In genomic region chr7:7718461-7718860, GRCh38 we compare ENCODE assay signal across 10 cellular contexts. TPM values are rescaled to one million over a fixed set of nuclear protein-coding genes. Genes with fewer than 3 reads are reported as not detected.
DNase-seq lines count a peak whose midpoint lies in the region; ATAC-seq and TF ChIP-seq lines count a peak whose summit lies in the region.
"Had no signal": no experiment of that assay in that cellular context is flagged by ENCODE, and none has a peak within 500 bp of the region (broad histone marks: within the 10 kb centered on the region; RNA-seq: fewer than 3 reads in every experiment).

Gene RPA3, minus strand, starts transcription at chr7:7718607. Its CDS starts 78,189 bp downstream, at chr7:7640418.

- H3K79me2 ChIP-seq in KMS-11 (ENCODE audit: insufficient read depth, low read depth), result no peaks in the 10 kb centered on the region

- H3K9me3 ChIP-seq in A673 (ENCODE audit: low read depth, low read length, poor library complexity, severe bottlenecking), result no peaks in the 10 kb centered on the region
- H3K9me3 ChIP-seq in breast epithelium, result no peaks in the 10 kb centered on the region
- H3K9me3 ChIP-seq: neutrophil had no signal

- peak within 1 kb of the TSS; percentile 93 for H3K4me2 ChIP-seq in KMS-11

- H3K36me3 ChIP-seq in A673 (ENCODE audit: insufficient read depth, low read length, poor library complexity, severe bottlenecking) (no peaks in the 10 kb centered on the region), KMS-11 (ENCODE audit: insufficient read depth) (no peaks in the 10 kb centered on the region), breast epithelium (no peaks in the 10 kb centered on the region)
- H3K36me3 ChIP-seq: neutrophil had no signal

- H3K9ac ChIP-seq in KMS-11, result peak within 1 kb of the TSS; percentile 77

- DNase-seq in A673 (ENCODE audit: low spot score) (no peak), breast epithelium (ENCODE audit: low spot score in 2 of 2) (no peak), mesenteric fat pad (ENCODE audit: low spot score) (no peak), middle frontal gyrus (ENCODE audit: extremely low spot score, low spot score) (no peak), posterior cingulate gyrus (no peak), pons (ENCODE audit: low spot score) (no peak)
- DNase-seq: activated effector memory CD4-positive, alpha-beta T cell treated with Interleukin-2 at 50 U/mL for 16 hours had no signal

- CTCF ChIA-PET in A673 (lab: Charles Lee), result no interaction called here

- H3K27me3 ChIP-seq in A673 (replicated peaks; ENCODE audit: insufficient read depth, low read depth, low read length, poor library complexity) (no peaks in the 10 kb centered on the region), KMS-11 (ENCODE audit: insufficient read depth, low read depth) (no peaks in the 10 kb centered on the region), breast epithelium (no peaks in the 10 kb centered on the region)
- H3K27me3 ChIP-seq: neutrophil had no signal

- no peaks in the 10 kb centered on the region for H4K20me1 ChIP-seq in KMS-11 (ENCODE audit: insufficient read depth)

- TF ChIP-seq POLR2A in breast epithelium (IDR thresholded peaks at IDR 0.05), result no peak

- intact Hi-C loops in A673 (cut with micrococcal nuclease; ENCODE audit: unreplicated experiment) (no loop called here), breast epithelium (cut with DNase I; ENCODE audit: low total_unique reads) (loop anchor here (5.0 kb wide), 1 partner anchor 244 kb away; no protein-coding TSS in a partner anchor), posterior cingulate gyrus (cut with DNase I) (no loop called here)

- peak within 1 kb of the TSS; percentile 43 for H3K27ac ChIP-seq in A673 (ENCODE audit: low read depth, low read length, poor library complexity, severe bottlenecking)
- H3K27ac ChIP-seq in KMS-11, result peak within 1 kb of the TSS; percentile 95
- no peak within 1 kb of the TSS for H3K27ac ChIP-seq in breast epithelium
- H3K27ac ChIP-seq: neutrophil had no signal

- H3K4me1 ChIP-seq in A673 (ENCODE audit: insufficient read depth, low read length, poor library complexity, severe bottlenecking), result peaks cover 29% of the 10 kb centered on the region
- H3K4me1 ChIP-seq in KMS-11 (ENCODE audit: low read depth, poor library complexity, severe bottlenecking), result peaks cover 62% of the 10 kb centered on the region
- H3K4me1 ChIP-seq in breast epithelium, result no peaks in the 10 kb centered on the region

- no peak for ATAC-seq in HG03097 (IDR thresholded peaks at IDR 0.05; ENCODE audit: low FRiP score, unreplicated experiment)

- POLR2A ChIA-PET in A673 (lab: Charles Lee; ENCODE audit: low non-redundant PET), result no interaction called here

- TF ChIP-seq CTCF in A673 (conservative IDR thresholded peaks at IDR 0.05; ENCODE audit: low read depth, low read length) (no peak), KMS-11 (conservative IDR thresholded peaks at IDR 0.05; ENCODE audit: low read depth, low read length) (no peak), breast epithelium (IDR thresholded peaks at IDR 0.05) (no peak)

- H3K4me3 ChIP-seq in A673 (ENCODE audit: low read depth, low read length, poor library complexity, severe bottlenecking) (no peak within 1 kb of the TSS), KMS-11 (IDR thresholded peaks at IDR 0.05; ENCODE audit: insufficient read depth, low read depth, low read length) (no peak within 1 kb of the TSS), breast epithelium (no peak within 1 kb of the TSS)

- peak within 1 kb of the TSS; percentile 45 for H2AFZ ChIP-seq in KMS-11 (ENCODE audit: low read depth)

- no TSS peak for BruUV-seq in A673 (replicated peaks; lab: Mats Ljungman, UMichigan)

RNA-seq across cellular contexts. Expression of gene RPA3, which starts in this region (rescaled TPM):
- total RNA-seq in A673 (2021) (61.4 and 72.8 TPM in 2 replicates), breast epithelium (10 to 100 TPM; 18.7 to 24.6 (median 22.3) TPM), mesenteric fat pad (16.3 TPM)

Comparison
In these comparisons a context has a peak if more than half of its experiments do, and no peak if none do; other contexts are left out.
1. H3K27ac ChIP-seq: peak in A673 (single experiment) and KMS-11 (single experiment); none in breast epithelium (0 of 2).